1 cellular context compared by ENCODE assay signal in genomic region chr14:63192085-63192484, GRCh38.
TF ChIP-seq lines count a peak whose summit lies in the region.

No MANE protein-coding gene starts in this region.

TF ChIP-seq in IMR-90, 13 proteins besides CTCF, POLR2A, EP300 and RAD21 (continued from another document):
- TF ChIP-seq CHD1 (IDR thresholded peaks at IDR 0.05; ENCODE audit: low read depth, low read length), result no peak
- TF ChIP-seq USF2 (IDR thresholded peaks at IDR 0.05; ENCODE audit: low read depth, low read length), result no peak
